17 cellular contexts compared by ENCODE assay signal in the genomic region with DNA sequence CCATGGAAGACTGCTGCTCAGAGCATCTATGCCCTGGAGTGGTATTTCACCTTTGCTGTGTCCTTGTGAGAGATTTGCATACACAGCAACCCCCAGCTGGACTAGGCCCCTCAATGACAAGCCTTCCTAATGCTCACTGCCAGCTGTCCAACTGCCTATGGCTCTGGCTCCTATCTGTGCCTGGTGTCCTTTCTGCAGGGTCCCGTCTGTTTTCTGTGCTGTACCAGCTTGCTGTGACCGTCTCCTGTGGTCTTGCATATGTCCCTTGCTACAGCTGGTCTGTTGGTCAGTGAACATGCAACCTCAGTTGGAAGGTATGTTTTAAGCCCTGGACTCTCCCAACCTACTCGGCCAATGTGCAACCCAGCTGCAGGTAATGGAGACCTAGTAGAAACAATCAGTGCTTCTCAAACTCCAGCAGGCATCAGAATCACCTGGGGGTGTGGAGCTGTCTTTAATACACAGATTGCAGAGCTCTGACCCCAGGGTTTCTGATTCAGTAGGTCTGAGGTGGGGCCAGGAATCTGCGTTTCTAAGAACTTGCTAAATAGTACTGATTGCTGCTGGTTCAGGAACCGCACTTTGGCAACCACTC.
DNase-seq lines count a peak whose midpoint lies in the region; ATAC-seq, FAIRE-seq and TF ChIP-seq lines count a peak whose summit lies in the region.
"Had no signal": no experiment of that assay in that cellular context is flagged by ENCODE, and none has a peak within 500 bp of the region (broad histone marks: within the 10 kb centered on the region; RNA-seq: fewer than 3 reads in every experiment).

No MANE protein-coding gene starts in this region.

- POLR2A ChIA-PET in activated CD8-positive, alpha-beta T cell treated with anti-CD3 and anti-CD28 coated beads, Interleukin-2, amount 10 ng/mL, durations not matched to agents 7 days and 5 days (lab: Charles Lee), result no interaction called here
- POLR2A ChIA-PET in activated CD8-positive, alpha-beta T cell treated with anti-CD3 and anti-CD28 coated beads for 36 hours (lab: Charles Lee), result no interaction called here
- POLR2A ChIA-PET in CD8-positive, alpha-beta memory T cell (lab: Charles Lee), result no interaction called here

- peak; percentile 77 for FAIRE-seq in urothelium cell line (lab: Jason Lieb, UNC)

- no peaks in the 10 kb centered on the region for H3K4me1 Mint-ChIP-seq in activated CD8-positive, alpha-beta T cell treated with anti-CD3 and anti-CD28 coated beads, Interleukin-2, amount 10 ng/mL, durations not matched to agents 7 days and 5 days (ENCODE audit: low read depth)
- H3K4me1 Mint-ChIP-seq in activated CD8-positive, alpha-beta T cell treated with anti-CD3 and anti-CD28 coated beads for 36 hours (ENCODE audit: low read depth), result no peaks in the 10 kb centered on the region
- no peaks in the 10 kb centered on the region for H3K4me1 Mint-ChIP-seq in CD8-positive, alpha-beta memory T cell
- H3K4me1 Mint-ChIP-seq: B cell, CD14-positive monocyte had no signal

- H3K4me3 ChIP-seq in coronary artery, result no peak overlapping the region
- no peak overlapping the region for H3K4me3 ChIP-seq in lung
- H3K4me3 ChIP-seq in CD8-positive, alpha-beta memory T cell (ENCODE audit: low read length), result no peak overlapping the region

- TF ChIP-seq CTCF in activated CD8-positive, alpha-beta T cell treated with anti-CD3 and anti-CD28 coated beads for 36 hours (IDR thresholded peaks at IDR 0.05), result no peak
- TF ChIP-seq CTCF in coronary artery (IDR thresholded peaks at IDR 0.05) (no peak), lung (IDR thresholded peaks at IDR 0.05; ENCODE audit: control extremely low read depth, extremely low read depth) (no peak)

- H3K27me3 ChIP-seq in lung (ENCODE audit: control insufficient read depth, insufficient read depth), result no peaks in the 10 kb centered on the region
- H3K27me3 ChIP-seq in CD8-positive, alpha-beta memory T cell (ENCODE audit: insufficient read depth, low read length, poor library complexity, severe bottlenecking), result no peaks in the 10 kb centered on the region

- 92 to 93% methylated on average over 5 of the region's 5 CpGs for WGBS in lung, 2 donors

- CTCF ChIA-PET in activated CD8-positive, alpha-beta T cell treated with anti-CD3 and anti-CD28 coated beads, Interleukin-2, amount 10 ng/mL, durations not matched to agents 7 days and 5 days (lab: Charles Lee), result no interaction called here
- CTCF ChIA-PET in activated CD8-positive, alpha-beta T cell treated with anti-CD3 and anti-CD28 coated beads for 36 hours (lab: Charles Lee), result no interaction called here
- CTCF ChIA-PET in CD8-positive, alpha-beta memory T cell (lab: Charles Lee), result no interaction called here

- H3K4me1 ChIP-seq in lung (ENCODE audit: control insufficient read depth in 2 of 2, insufficient read depth in 2 of 2, low read length in 2 of 2), result no peaks in the 10 kb centered on the region
- no peaks in the 10 kb centered on the region for H3K4me1 ChIP-seq in CD8-positive, alpha-beta memory T cell (ENCODE audit: insufficient read depth, low read length)

- in situ Hi-C loops in ACHN (cut with HindIII; ENCODE audit: low pct_ligation_motif_present, low pct_unique_long_range_greater_than_20kb, low sequenced_read_pairs), result no loop called here

- H3K36me3 Mint-ChIP-seq in activated CD8-positive, alpha-beta T cell treated with anti-CD3 and anti-CD28 coated beads, Interleukin-2, amount 10 ng/mL, durations not matched to agents 7 days and 5 days (ENCODE audit: low read depth), result no peaks in the 10 kb centered on the region
- H3K36me3 Mint-ChIP-seq in activated CD8-positive, alpha-beta T cell treated with anti-CD3 and anti-CD28 coated beads for 36 hours (ENCODE audit: low read depth), result no peaks in the 10 kb centered on the region
- H3K36me3 Mint-ChIP-seq in CD8-positive, alpha-beta memory T cell, result no peaks in the 10 kb centered on the region
- H3K36me3 Mint-ChIP-seq: CD14-positive monocyte had no signal

- ATAC-seq in activated CD8-positive, alpha-beta T cell treated with anti-CD3 and anti-CD28 coated beads, Interleukin-2, amount 10 ng/mL, durations not matched to agents 7 days and 5 days, result no peak
- ATAC-seq in activated CD8-positive, alpha-beta T cell treated with anti-CD3 and anti-CD28 coated beads for 36 hours, result no peak
- no peak for ATAC-seq in lung (ENCODE audit: insufficient read depth, low FRiP score)
- ATAC-seq in HG03280 (IDR thresholded peaks at IDR 0.05; ENCODE audit: unreplicated experiment), result no peak
- ATAC-seq: Panc1 had no signal

- no peaks in the 10 kb centered on the region for H3K9me3 Mint-ChIP-seq in activated CD8-positive, alpha-beta T cell treated with anti-CD3 and anti-CD28 coated beads, Interleukin-2, amount 10 ng/mL, durations not matched to agents 7 days and 5 days (ENCODE audit: insufficient read depth)
- H3K9me3 Mint-ChIP-seq in activated CD8-positive, alpha-beta T cell treated with anti-CD3 and anti-CD28 coated beads for 36 hours, result no peaks in the 10 kb centered on the region
- H3K9me3 Mint-ChIP-seq in CD8-positive, alpha-beta memory T cell, result peaks cover 0 to 4% (median 3%) of the 10 kb centered on the region in 5 donors

- H3K36me3 ChIP-seq in lung (ENCODE audit: control insufficient read depth in 2 of 2, insufficient read depth in 2 of 2, low read length in 2 of 2), result no peaks in the 10 kb centered on the region
- H3K36me3 ChIP-seq in CD8-positive, alpha-beta memory T cell (ENCODE audit: insufficient read depth, low read length), result no peaks in the 10 kb centered on the region

- intact Hi-C loops in activated CD8-positive, alpha-beta T cell treated with anti-CD3 and anti-CD28 coated beads for 36 hours (cut with micrococcal nuclease), result no loop called here

- peaks cover 22% of the 10 kb centered on the region for H3K27me3 Mint-ChIP-seq in activated CD8-positive, alpha-beta T cell treated with anti-CD3 and anti-CD28 coated beads, Interleukin-2, amount 10 ng/mL, durations not matched to agents 7 days and 5 days (ENCODE audit: low read depth)
- peaks cover 7% of the 10 kb centered on the region for H3K27me3 Mint-ChIP-seq in activated CD8-positive, alpha-beta T cell treated with anti-CD3 and anti-CD28 coated beads for 36 hours
- H3K27me3 Mint-ChIP-seq in CD8-positive, alpha-beta memory T cell, result peaks cover 15 to 55% of the 10 kb centered on the region in 2 donors

- H3K27ac ChIP-seq in coronary artery (no peak overlapping the region), lung (ENCODE audit: low read depth in 1 of 2, low read length in 1 of 2) (no peak overlapping the region)
- no peak overlapping the region for H3K27ac ChIP-seq in CD8-positive, alpha-beta memory T cell (ENCODE audit: low read depth, low read length)

- no peak overlapping the region for H3K4me3 Mint-ChIP-seq in activated CD8-positive, alpha-beta T cell treated with anti-CD3 and anti-CD28 coated beads, Interleukin-2, amount 10 ng/mL, durations not matched to agents 7 days and 5 days
- H3K4me3 Mint-ChIP-seq in activated CD8-positive, alpha-beta T cell treated with anti-CD3 and anti-CD28 coated beads for 36 hours, result no peak overlapping the region
- no peak overlapping the region for H3K4me3 Mint-ChIP-seq in CD8-positive, alpha-beta memory T cell
- H3K4me3 Mint-ChIP-seq: B cell, CD14-positive monocyte had no signal

- H3K9me3 ChIP-seq in lung (ENCODE audit: control insufficient read depth in 2 of 2, insufficient read depth in 1 of 2, low read length in 1 of 2), result peaks cover 0 to 5% of the 10 kb centered on the region in 2 donors
- H3K9me3 ChIP-seq in CD8-positive, alpha-beta memory T cell (ENCODE audit: low read length), result no peaks in the 10 kb centered on the region

- H3K27ac Mint-ChIP-seq in activated CD8-positive, alpha-beta T cell treated with anti-CD3 and anti-CD28 coated beads, Interleukin-2, amount 10 ng/mL, durations not matched to agents 7 days and 5 days, result no peak overlapping the region
- H3K27ac Mint-ChIP-seq in activated CD8-positive, alpha-beta T cell treated with anti-CD3 and anti-CD28 coated beads for 36 hours, result no peak overlapping the region
- H3K27ac Mint-ChIP-seq in CD8-positive, alpha-beta memory T cell, result no peak overlapping the region
- H3K27ac Mint-ChIP-seq: B cell, CD14-positive monocyte had no signal

- DNase-seq in activated CD8-positive, alpha-beta T cell treated with anti-CD3 and anti-CD28 coated beads, Interleukin-2, amount 10 ng/mL, durations not matched to agents 7 days and 5 days, result peak; percentile 10
- no peak for DNase-seq in activated CD8-positive, alpha-beta T cell treated with anti-CD3 and anti-CD28 coated beads for 36 hours
- peak; percentile 43 for DNase-seq in coronary artery (ENCODE audit: low spot score)
- peak; percentile 24 for DNase-seq in lung (ENCODE audit: low spot score)
- DNase-seq in urothelium cell line (ENCODE audit: low spot score), result no peak
- no peak for DNase-seq in ACHN
- DNase-seq in CD8-positive, alpha-beta memory T cell, result no peak
- DNase-seq: DMS79, H7, Kasumi-1, NCI-H1694, NCI-H2081, NCI-H446 had no signal

Comparison
In these comparisons a context has a peak if more than half of its experiments do, and no peak if none do; other contexts are left out.
1. DNase-seq: peak in activated CD8-positive, alpha-beta T cell treated with anti-CD3 and anti-CD28 coated beads, Interleukin-2, amount 10 ng/mL, durations not matched to agents 7 days and 5 days (single experiment), coronary artery (single experiment) and lung (single experiment); none in activated CD8-positive, alpha-beta T cell treated with anti-CD3 and anti-CD28 coated beads for 36 hours (single experiment), urothelium cell line (single experiment), ACHN (single experiment) and CD8-positive, alpha-beta memory T cell (0 of 5).